Comparison of ENCODE assay signal across 27 cellular contexts in genomic region chr10:51765284-51765971, GRCh38.
"Had no signal": no experiment of that assay in that cellular context is flagged by ENCODE, and none has a peak within 500 bp of the region (broad histone marks: within the 10 kb centered on the region; RNA-seq: fewer than 3 reads in every experiment).

No MANE protein-coding gene starts in this region.

- ATAC-seq: effector memory CD8-positive, alpha-beta T cell; esophagus mucosa; gastroesophageal sphincter; heart left ventricle; left cardiac atrium; left lung; left ventricle myocardium superior; lower lobe of right lung; mucosa of descending colon had no signal

- H3K4me1 Mint-ChIP-seq: naive B cell had no signal

- H3K27ac Mint-ChIP-seq: dendritic cell treated with granulocyte-macrophage colony-stimulating factor and Interleukin-4, amounts not matched to agents 40 ng/mL and 50 ng/mL, for 4 days; effector memory CD8-positive, alpha-beta T cell; endodermal cell; mesothelial cell of epicardium had no signal

- FAIRE-seq: colon, endometrium, islet of Langerhans, keratinocyte had no signal

- H2AFZ ChIP-seq: hepatocyte had no signal

- DNase-seq: cortex of kidney; effector CD8-positive, alpha-beta T cell; effector memory CD8-positive, alpha-beta T cell; endodermal cell; erythroblast; esophagus squamous epithelium; foreskin fibroblast; foreskin melanocyte; heart left ventricle; hypothalamus; left cardiac atrium; left lung; left ventricle myocardium superior; lower lobe of right lung; mesenchymal stem cell; mucosa of descending colon; naive B cell had no signal

- H3K9me3 ChIP-seq: esophagus squamous epithelium, mucosa of descending colon had no signal

- H3K27me3 ChIP-seq: esophagus squamous epithelium, gastroesophageal sphincter, heart left ventricle, hepatocyte, left lung had no signal

- H3K4me1 ChIP-seq: gastroesophageal sphincter, left lung, lower lobe of right lung had no signal

- H3K4me3 Mint-ChIP-seq: dendritic cell treated with granulocyte-macrophage colony-stimulating factor and Interleukin-4, amounts not matched to agents 40 ng/mL and 50 ng/mL, for 4 days; effector memory CD8-positive, alpha-beta T cell; endodermal cell; mesothelial cell of epicardium had no signal

- H3K4me3 ChIP-seq: esophagus squamous epithelium, gastroesophageal sphincter, heart left ventricle, hepatocyte, left lung, lower lobe of right lung, mucosa of descending colon had no signal

- H3K4me2 ChIP-seq: hepatocyte had no signal

- H3K36me3 ChIP-seq: esophagus squamous epithelium, gastroesophageal sphincter, heart left ventricle, left lung, lower lobe of right lung had no signal

- H3K27ac ChIP-seq: epithelial cell of prostate, esophagus squamous epithelium, gastroesophageal sphincter, heart left ventricle, hepatocyte, left lung, lower lobe of right lung had no signal

- H3K27me3 Mint-ChIP-seq: dendritic cell treated with granulocyte-macrophage colony-stimulating factor and Interleukin-4, amounts not matched to agents 40 ng/mL and 50 ng/mL, for 4 days had no signal

- H3K79me2 ChIP-seq: hepatocyte had no signal
